Comparison of ENCODE assay signal across 8 cellular contexts in the genomic region with DNA sequence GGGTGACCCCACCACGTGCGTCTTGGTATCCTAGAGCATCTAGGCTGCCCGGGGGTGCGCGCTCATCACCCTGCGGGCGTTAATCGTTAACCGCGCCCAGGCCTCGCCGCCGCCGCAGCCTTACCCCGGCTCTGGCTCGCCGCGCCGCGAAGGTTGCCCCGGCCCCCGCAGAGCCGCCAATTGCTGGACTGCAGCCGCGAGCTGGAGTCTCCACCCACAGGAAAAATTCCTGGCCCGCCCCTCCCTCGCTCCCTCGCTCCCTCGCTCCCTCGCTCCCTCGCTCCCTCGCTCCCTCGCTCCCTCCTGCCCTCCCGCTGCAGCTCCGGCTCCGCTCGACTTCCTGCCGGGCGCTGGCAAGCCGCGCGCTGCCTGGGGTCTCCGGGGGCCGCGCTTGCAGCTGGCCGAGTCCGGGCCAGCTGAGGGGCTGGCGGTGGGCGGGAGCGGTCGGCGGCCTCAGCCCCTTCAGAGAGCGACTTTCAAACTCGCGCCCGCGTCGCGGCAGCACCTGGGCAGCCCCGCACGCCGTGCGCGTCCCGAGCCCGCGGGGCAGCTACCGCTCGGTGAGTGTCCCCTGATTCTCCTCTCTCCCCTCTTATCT.
DNase-seq lines count a peak whose midpoint lies in the region; ATAC-seq and TF ChIP-seq lines count a peak whose summit lies in the region.

Gene PLEKHG3, plus strand, starts transcription at position 280 of the 598 bp plus-strand sequence. CDS start 23,208 bp downstream, outside the sequence.

- H3K27ac Mint-ChIP-seq in memory B cell: no peak within 1 kb of the TSS

- peak; percentile 16 for ATAC-seq in memory B cell (ENCODE audit: low read depth)
- ATAC-seq in GM21786 (IDR thresholded peaks at IDR 0.05; ENCODE audit: unreplicated experiment): no peak
- ATAC-seq in GM21576 (IDR thresholded peaks at IDR 0.05; ENCODE audit: unreplicated experiment): no peak

- DNase-seq in ELR (ENCODE audit: low read depth): peak; percentile 86
- peak; percentile 36 for DNase-seq in NCI-H1694 treated with DMSO at 0.1 percent for 48 hours (lab: John Stamatoyannopoulos, UW)
- DNase-seq in activated CD4-positive, alpha-beta T cell treated with anti-CD3 and anti-CD28 coated beads, Interleukin-2, amount 50 U/mL, for 1 hour: peak; percentile 37
- peak; percentile 87 for DNase-seq in epithelial cell of esophagus (ENCODE audit: low read depth)
- DNase-seq in memory B cell (ENCODE audit: low spot score in 2 of 2): no peak

- H3K36me3 Mint-ChIP-seq in memory B cell: no peaks in the 10 kb centered on the region

- H3K4me3 Mint-ChIP-seq in memory B cell: peak within 1 kb of the TSS; percentile 69

- TF ChIP-seq CTCF in epithelial cell of esophagus (IDR thresholded peaks at IDR 0.05; ENCODE audit: insufficient read depth, low read depth, low read length, missing control alignments): no peak

- H3K9me3 Mint-ChIP-seq in memory B cell: no peaks in the 10 kb centered on the region

- peak within 1 kb of the TSS; percentile 76 for H3K27ac ChIP-seq in stomach smooth muscle (ENCODE audit: low read length)

- H3K27me3 ChIP-seq in stomach smooth muscle (ENCODE audit: control insufficient read depth in 1 of 2, insufficient read depth in 2 of 2, low read length in 2 of 2): no peaks in the 10 kb centered on the region

- peaks cover 27% of the 10 kb centered on the region for H3K4me1 Mint-ChIP-seq in memory B cell

- peaks cover 17% of the 10 kb centered on the region for H3K27me3 Mint-ChIP-seq in memory B cell

- peak within 1 kb of the TSS; percentile 78 for H3K4me3 ChIP-seq in epithelial cell of esophagus (ENCODE audit: low read length)
- H3K4me3 ChIP-seq in stomach smooth muscle (ENCODE audit: low read length in 2 of 2): peak within 1 kb of the TSS; percentile 69 to 90

- H3K36me3 ChIP-seq in stomach smooth muscle (ENCODE audit: control insufficient read depth in 2 of 2, insufficient read depth in 2 of 2, low read length in 2 of 2): no peaks in the 10 kb centered on the region

- H3K9ac ChIP-seq in stomach smooth muscle (ENCODE audit: low read length in 2 of 2): peak within 1 kb of the TSS; percentile 62 to 75

- H3K9me3 ChIP-seq in stomach smooth muscle (ENCODE audit: control insufficient read depth in 2 of 2, low read length in 2 of 2): no peaks in the 10 kb centered on the region

- H3K4me1 ChIP-seq in stomach smooth muscle (ENCODE audit: control insufficient read depth, insufficient read depth, low read length): peaks cover 47% of the 10 kb centered on the region

Comparison
In these comparisons a context has a peak if more than half of its experiments do, and no peak if none do; other contexts are left out.
1. DNase-seq: peak in ELR (single experiment), NCI-H1694 treated with DMSO at 0.1 percent for 48 hours (single experiment), activated CD4-positive, alpha-beta T cell treated with anti-CD3 and anti-CD28 coated beads, Interleukin-2, amount 50 U/mL, for 1 hour (single experiment) and epithelial cell of esophagus (single experiment); none in memory B cell (0 of 2).